ENCODE assay signal across 9 cellular contexts in the genomic region with DNA sequence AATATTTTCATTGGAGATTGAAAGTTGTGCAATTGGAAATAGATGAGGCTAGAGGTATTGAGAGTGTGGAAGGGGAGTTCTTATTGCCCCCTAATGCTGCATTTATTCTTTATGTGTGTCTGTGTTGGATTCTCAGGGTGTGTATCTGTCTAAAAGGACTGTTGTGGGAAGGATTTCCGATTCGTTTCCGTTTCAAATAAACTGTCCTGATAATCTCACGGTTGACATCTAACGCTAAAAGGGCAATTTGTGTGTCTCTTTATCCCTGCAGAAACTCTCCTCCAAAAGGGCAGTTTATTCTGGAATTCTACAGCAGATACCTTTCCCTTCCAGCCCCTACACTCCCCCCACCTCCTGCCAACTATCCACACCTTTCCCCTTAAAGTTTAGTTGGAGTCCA. TPM values are rescaled to one million over a fixed set of nuclear protein-coding genes. Genes with fewer than 3 reads are reported as not detected.
A peak's percentile ranks its signal among the peaks of the same experiment; 100 is the strongest.
DNase-seq lines count a peak whose midpoint lies in the region; ATAC-seq and TF ChIP-seq lines count a peak whose summit lies in the region.
"Had no signal": no experiment of that assay in that cellular context is flagged by ENCODE, and none has a peak within 500 bp of the region (broad histone marks: within the 10 kb centered on the region; RNA-seq: fewer than 3 reads in every experiment).

No MANE protein-coding gene starts in this region.

- H3K36me3 Mint-ChIP-seq in T-helper 17 cell (ENCODE audit: low read depth) = no peaks in the 10 kb centered on the region

- H3K4me1 ChIP-seq in breast epithelium = no peaks in the 10 kb centered on the region
- peaks cover 33% of the 10 kb centered on the region for H3K4me1 ChIP-seq in muscle layer of colon (ENCODE audit: insufficient read depth, low read length)

- H3K9ac ChIP-seq in muscle layer of colon (ENCODE audit: low read length) = peak overlapping the region; percentile 77

- H3K4me3 Mint-ChIP-seq in stimulated activated naive CD8-positive, alpha-beta T cell treated with anti-CD3 and anti-CD28 coated beads, Interleukin-15, amount 100 ng/mL, for 72 hours = peak overlapping the region; percentile 79 to 88
- no peak overlapping the region for H3K4me3 Mint-ChIP-seq in T-helper 17 cell

- H3K4me3 ChIP-seq in breast epithelium = peak overlapping the region; percentile 73 to 84 (median 84)
- H3K4me3 ChIP-seq in muscle layer of colon (ENCODE audit: low read depth in 1 of 2, low read length in 2 of 2) = peak overlapping the region; percentile 82 to 91

- H3K9me3 Mint-ChIP-seq in stimulated activated naive CD8-positive, alpha-beta T cell treated with anti-CD3 and anti-CD28 coated beads, Interleukin-15, amount 100 ng/mL, for 72 hours = no peaks in the 10 kb centered on the region

- DNase-seq in stimulated activated naive CD8-positive, alpha-beta T cell treated with anti-CD3 and anti-CD28 coated beads, Interleukin-15, amount 100 ng/mL, for 72 hours = no peak
- no peak for DNase-seq in stimulated activated naive CD8-positive, alpha-beta T cell treated with anti-CD3 and anti-CD28 coated beads, Interleukin-15, Interleukin-2, amounts not matched to agents 100 U/mL and 50 U/mL, for 24 hours
- DNase-seq in breast epithelium (ENCODE audit: low spot score in 2 of 2) (no peak), SHP77 treated with DMSO at 0.1 percent for 48 hours (lab: John Stamatoyannopoulos, UW) (no peak), T-helper 17 cell (no peak), NCI-H510A treated with DMSO at 0.1 percent for 48 hours (lab: John Stamatoyannopoulos, UW) (no peak)
- DNase-seq: activated effector memory CD4-positive, alpha-beta T cell treated with Interleukin-2 at 50 U/mL for 16 hours had no signal

- H3K36me3 ChIP-seq in breast epithelium (no peaks in the 10 kb centered on the region), muscle layer of colon (ENCODE audit: insufficient read depth, low read length) (no peaks in the 10 kb centered on the region)

- ATAC-seq in stimulated activated naive CD8-positive, alpha-beta T cell treated with anti-CD3 and anti-CD28 coated beads, Interleukin-15, amount 100 ng/mL, for 72 hours = no peak
- no peak for ATAC-seq in stimulated activated naive CD8-positive, alpha-beta T cell treated with anti-CD3 and anti-CD28 coated beads, Interleukin-15, Interleukin-2, amounts not matched to agents 100 U/mL and 50 U/mL, for 24 hours
- no peak for ATAC-seq in GM19324 (IDR thresholded peaks at IDR 0.05; ENCODE audit: low FRiP score, unreplicated experiment)
- ATAC-seq in T-helper 17 cell = no peak

- no peak overlapping the region for H3K27ac Mint-ChIP-seq in stimulated activated naive CD8-positive, alpha-beta T cell treated with anti-CD3 and anti-CD28 coated beads, Interleukin-15, amount 100 ng/mL, for 72 hours
- H3K27ac Mint-ChIP-seq in T-helper 17 cell = no peak overlapping the region

- no peaks in the 10 kb centered on the region for H3K4me1 Mint-ChIP-seq in stimulated activated naive CD8-positive, alpha-beta T cell treated with anti-CD3 and anti-CD28 coated beads, Interleukin-15, amount 100 ng/mL, for 72 hours
- H3K4me1 Mint-ChIP-seq in T-helper 17 cell = peaks cover 9% of the 10 kb centered on the region

- TF ChIP-seq POLR2A in breast epithelium (IDR thresholded peaks at IDR 0.05) = no peak

- peaks cover 30% of the 10 kb centered on the region for H3K27me3 Mint-ChIP-seq in stimulated activated naive CD8-positive, alpha-beta T cell treated with anti-CD3 and anti-CD28 coated beads, Interleukin-15, amount 100 ng/mL, for 72 hours
- H3K27me3 Mint-ChIP-seq in T-helper 17 cell = peaks cover 28% of the 10 kb centered on the region

- TF ChIP-seq CTCF in breast epithelium (IDR thresholded peaks at IDR 0.05) = no peak

- H3K27me3 ChIP-seq in breast epithelium = no peaks in the 10 kb centered on the region
- no peaks in the 10 kb centered on the region for H3K27me3 ChIP-seq in muscle layer of colon (ENCODE audit: control insufficient read depth in 1 of 2, insufficient read depth in 2 of 2, low read length in 2 of 2)

- H3K27ac ChIP-seq in breast epithelium (peak overlapping the region; percentile 86 to 94), muscle layer of colon (ENCODE audit: low read depth, low read length) (peak overlapping the region; percentile 87)

- H3K9me3 ChIP-seq in breast epithelium (no peaks in the 10 kb centered on the region), muscle layer of colon (ENCODE audit: low read length) (no peaks in the 10 kb centered on the region), T-helper 17 cell (ENCODE audit: control insufficient read depth, low read length, poor library complexity, severe bottlenecking) (no peaks in the 10 kb centered on the region)

- intact Hi-C loops in breast epithelium (cut with DNase I; ENCODE audit: low total_unique reads) = no loop called here

RNA-seq across cellular contexts. Expression of a gene that starts 0.9 kb away (rescaled TPM):
- total RNA-seq in breast epithelium = 10 to 100 TPM; 26.2 to 40.1 (median 37.0) TPM
- total RNA-seq in T-helper 17 cell = 1 to 10 TPM in 1 of 2 donors, under 1 TPM in 1; 0.83 to 3.6 TPM

Comparison
In these comparisons a context has a peak if more than half of its experiments do, and no peak if none do; other contexts are left out.
1. RNA of a gene that starts 0.9 kb away (total RNA-seq): 26.2 to 40.1 TPM in breast epithelium; 0.83 to 3.6 TPM in T-helper 17 cell; every median in the first group is over 4 times any median in the second.